Comparison of ENCODE assay signal across 1 cellular context in genomic region chr14:92759679-92760523, GRCh38.
TF ChIP-seq lines count a peak whose summit lies in the region.

No MANE protein-coding gene starts in this region.

TF ChIP-seq in HCT116, 20 proteins besides CTCF, POLR2A, EP300 and RAD21 (continued from another document):
- TF ChIP-seq REST (IDR thresholded peaks at IDR 0.05; ENCODE audit: low read depth), result no peak
- no peak for TF ChIP-seq ZNF274 (IDR thresholded peaks at IDR 0.05; ENCODE audit: low read depth, low read length)
- TF ChIP-seq POLR2AphosphoS5 (IDR thresholded peaks at IDR 0.05; ENCODE audit: low read depth, low read length), result no peak
- TF ChIP-seq, protein P1, sequence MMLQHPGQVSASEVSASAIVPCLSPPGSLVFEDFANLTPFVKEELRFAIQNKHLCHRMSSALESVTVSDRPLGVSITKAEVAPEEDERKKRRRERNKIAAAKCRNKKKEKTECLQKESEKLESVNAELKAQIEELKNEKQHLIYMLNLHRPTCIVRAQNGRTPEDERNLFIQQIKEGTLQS (IDR thresholded peaks at IDR 0.05), result no peak
- no peak; the same call in 1 of the 2 replicates for TF ChIP-seq SP1 (IDR thresholded peaks at IDR 0.05; ENCODE audit: low read depth)
- TF ChIP-seq FOSL1 (IDR thresholded peaks at IDR 0.05; ENCODE audit: low read depth), result 0 out of 2 replicates have a peak, but pooled peaks have one; percentile 18
- TF ChIP-seq SRF (IDR thresholded peaks at IDR 0.05; ENCODE audit: low read depth), result no peak
- TF ChIP-seq EZH2 (IDR thresholded peaks at IDR 0.05), result no peak
- TF ChIP-seq CEBPB (IDR thresholded peaks at IDR 0.05; ENCODE audit: low read depth), result no peak
- TF ChIP-seq YY1 (IDR thresholded peaks at IDR 0.05; ENCODE audit: extremely low read depth, insufficient replicate concordance, low read depth, low read length), result peak; percentile 82
- TF ChIP-seq ELF1 (IDR thresholded peaks at IDR 0.05; ENCODE audit: borderline replicate concordance, low read depth), result no peak
- TF ChIP-seq ZFX (IDR thresholded peaks at IDR 0.05), result no peak
- peak; percentile 19; the same call in 1 of the 2 replicates for TF ChIP-seq MAX (IDR thresholded peaks at IDR 0.05)
- TF ChIP-seq TCF7L2 (IDR thresholded peaks at IDR 0.05; ENCODE audit: borderline replicate concordance, extremely low read depth, insufficient read depth, insufficient read length), result no peak
- TF ChIP-seq ZBTB33 (IDR thresholded peaks at IDR 0.05; ENCODE audit: extremely low read depth, insufficient replicate concordance, low read length), result no peak
TF ChIP-seq in HCT116: peak in this region for 5.
